In the genomic region with DNA sequence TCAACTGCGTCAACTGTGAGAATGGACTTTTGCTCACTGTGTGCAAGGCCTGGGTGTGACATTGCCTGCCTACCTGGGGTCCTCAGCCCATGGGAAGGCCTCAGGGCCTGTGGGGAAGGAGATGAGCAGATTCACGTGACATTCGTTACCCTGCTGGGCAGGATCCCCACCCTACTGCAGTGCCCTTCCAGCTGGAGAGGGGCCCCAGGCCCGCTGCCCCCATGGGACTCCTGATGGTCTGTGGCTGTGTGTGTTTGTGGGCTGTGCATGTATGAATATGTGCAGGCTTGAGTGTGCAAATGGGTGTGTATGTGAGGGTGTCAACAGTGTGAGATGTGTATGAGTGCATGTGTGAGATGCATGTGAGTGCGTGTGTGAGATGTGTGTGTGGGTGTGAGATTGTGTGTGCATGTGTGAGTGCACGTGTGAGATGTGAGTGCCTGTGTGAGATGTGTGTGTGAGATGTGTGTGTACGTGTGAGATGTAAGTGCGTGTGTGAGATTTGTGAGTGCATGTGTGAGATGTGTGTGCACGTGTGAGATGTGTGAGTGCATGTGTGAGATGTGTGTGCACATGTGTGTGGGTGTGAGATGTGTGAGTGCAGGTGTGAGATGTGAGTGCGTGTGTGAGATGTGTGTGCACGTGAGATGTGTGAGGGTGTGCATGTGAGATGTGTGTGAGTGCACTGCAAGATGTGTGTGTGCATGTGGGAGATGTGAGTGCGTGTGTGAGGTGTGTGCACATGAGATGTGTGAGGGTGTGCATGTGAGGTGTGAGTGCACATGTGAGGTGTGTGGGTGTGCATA, we compare ENCODE assay signal across 32 cellular contexts. TPM values are rescaled to one million over a fixed set of nuclear protein-coding genes. Genes with fewer than 3 reads are reported as not detected.
DNase-seq lines count a peak whose midpoint lies in the region; ATAC-seq, FAIRE-seq and TF ChIP-seq lines count a peak whose summit lies in the region.
"Had no signal": no experiment of that assay in that cellular context is flagged by ENCODE, and none has a peak within 500 bp of the region (broad histone marks: within the 10 kb centered on the region; RNA-seq: fewer than 3 reads in every experiment).

No MANE protein-coding gene starts in this region.

- ATAC-seq in left cardiac atrium (no peak), Right ventricle myocardium inferior (no peak), GM12878 (no peak), T-helper 17 cell (no peak), gastroesophageal sphincter (no peak)
- ATAC-seq: activated CD4-positive, CD25-positive, alpha-beta regulatory T cell treated with anti-CD3 and anti-CD28 coated beads, Interleukin-2, amount 50 U/mL, for 24 hours; activated naive CD8-positive, alpha-beta T cell treated with anti-CD3 and anti-CD28 coated beads, Interleukin-2, amount 50 U/mL, for 24 hours; naive thymus-derived CD8-positive, alpha-beta T cell; PC-3 had no signal

- H3K4me1 ChIP-seq in GM12878 (ENCODE audit: control insufficient read depth, insufficient read depth, low read length), result no peaks in the 10 kb centered on the region
- H3K4me1 ChIP-seq in gastroesophageal sphincter, result peaks cover 8 to 53% (median 37%) of the 10 kb centered on the region in 3 donors

- TF ChIP-seq EP300 in GM12878 (IDR thresholded peaks at IDR 0.05; ENCODE audit: borderline replicate concordance in 1 of 2, control insufficient read depth in 1 of 2, low read depth in 2 of 2, low read length in 2 of 2) (no peak), gastroesophageal sphincter (IDR thresholded peaks at IDR 0.05) (no peak)

- DNase-seq in left cardiac atrium, result peak; percentile 10
- DNase-seq in Right ventricle myocardium inferior (ENCODE audit: missing footprints), result no peak
- DNase-seq in GM12878 (ENCODE audit: low read depth, low spot score), result no peak
- DNase-seq in mesenteric fat pad (ENCODE audit: low spot score), result peak; percentile 62
- no peak for DNase-seq in T-helper 17 cell
- DNase-seq in stimulated activated CD4-positive, alpha-beta T cell treated with anti-CD3 and anti-CD28 coated beads, Interleukin-15, amount 100 ng/mL, for 24 hours, result no peak
- DNase-seq: activated naive CD8-positive, alpha-beta T cell treated with anti-CD3 and anti-CD28 coated beads, Interleukin-2, amount 50 U/mL, for 24 hours; activated T-cell treated with anti-CD3 and anti-CD28 coated beads for 4 hours; C1 segment of cervical spinal cord; caudate nucleus; DMS153; endodermal cell; left ventricle myocardium inferior; naive thymus-derived CD8-positive, alpha-beta T cell; NCI-H1417 treated with DMSO at 0.1 percent for 48 hours; NCI-H2081; NCI-H2227 treated with DMSO at 0.1 percent for 48 hours; NCI-H526; PC-3; SK-N-SH; stimulated activated naive CD4-positive, alpha-beta T cell treated with Interleukin-2 at 50 U/mL for 16 hours had no signal

- peaks cover 10% of the 10 kb centered on the region for H3K27me3 Mint-ChIP-seq in T-helper 17 cell
- H3K27me3 Mint-ChIP-seq: activated naive CD8-positive, alpha-beta T cell treated with anti-CD3 and anti-CD28 coated beads, Interleukin-2, amount 50 U/mL, for 24 hours had no signal

- no TSS peak for BruUV-seq in GM12878 (replicated peaks; lab: Mats Ljungman, UMichigan)

- no peaks in the 10 kb centered on the region for H3K79me2 ChIP-seq in GM12878 (ENCODE audit: control insufficient read depth, insufficient read depth, low read length)

- FAIRE-seq in GM12878 (lab: Jason Lieb, UNC), result no peak
- FAIRE-seq: astrocyte, H54, islet of Langerhans, TTC549 had no signal

- peaks cover 3% of the 10 kb centered on the region for H3K4me1 Mint-ChIP-seq in T-helper 17 cell
- H3K4me1 Mint-ChIP-seq: activated naive CD8-positive, alpha-beta T cell treated with anti-CD3 and anti-CD28 coated beads, Interleukin-2, amount 50 U/mL, for 24 hours had no signal

- H3K4me2 ChIP-seq in GM12878 (ENCODE audit: control insufficient read depth, insufficient read depth), result no peak overlapping the region
- H3K4me2 ChIP-seq: KMS-11, SK-N-SH had no signal

- H3K4me3 ChIP-seq in GM12878, result no peak overlapping the region
- H3K4me3 ChIP-seq in gastroesophageal sphincter, result no peak overlapping the region
- H3K4me3 ChIP-seq: left ventricle myocardium inferior, skin epidermis, vagina had no signal

- intact Hi-C loops in left cardiac atrium (cut with DNase I), result loop anchor here in 1 of 2 donors (5.0 kb wide), 1 partner anchor 110 kb away; no protein-coding TSS in a partner anchor
- intact Hi-C loops in Right ventricle myocardium inferior (cut with DNase I), result loop anchor here (10.0 kb wide), 1 partner anchor 228 kb away; no protein-coding TSS in a partner anchor
- intact Hi-C loops in GM12878 (cut with micrococcal nuclease; ENCODE audit: unreplicated experiment), result no loop called here

- H3K9me3 ChIP-seq in GM12878 (replicated peaks; ENCODE audit: control insufficient read depth, insufficient read depth, low read length) (no peaks in the 10 kb centered on the region; the same call in 2 of the 3 replicates), T-helper 17 cell (ENCODE audit: control insufficient read depth, low read length, poor library complexity, severe bottlenecking) (peaks cover under 1% of the 10 kb centered on the region), gastroesophageal sphincter (no peaks in the 10 kb centered on the region)
- H3K9me3 ChIP-seq: left ventricle myocardium inferior, SK-N-SH, vagina had no signal

- TF ChIP-seq CTCF in GM12878 (IDR thresholded peaks at IDR 0.05 in 2 of 3, conservative IDR thresholded peaks at IDR 0.05 in 1 of 3; ENCODE audit: control insufficient read depth in 2 of 3, extremely low read depth in 1 of 3, insufficient read depth in 1 of 3, low read depth in 3 of 3, low read length in 3 of 3) (no peak), gastroesophageal sphincter (IDR thresholded peaks at IDR 0.05) (no peak)

- H3K27ac ChIP-seq in GM12878 (ENCODE audit: control insufficient read depth, insufficient read depth), result no peak overlapping the region
- no peak overlapping the region for H3K27ac ChIP-seq in gastroesophageal sphincter
- H3K27ac ChIP-seq: KMS-11, left ventricle myocardium inferior, skin epidermis, vagina had no signal

- CTCF ChIA-PET in GM12878 (lab: Yijun Ruan, JAX), result interaction anchor here (1.6 to 5.1 kb wide), 2 partner anchors 11 to 113 kb away, joined by 7 to 100 read pairs; no protein-coding TSS in a partner anchor

- in situ Hi-C loops in GM12878 (cut with MboI), result loop anchor here (5.0 kb wide), 1 partner anchor 90 kb away; no protein-coding TSS in a partner anchor

- no peak overlapping the region for H3K27ac Mint-ChIP-seq in T-helper 17 cell
- H3K27ac Mint-ChIP-seq: activated CD4-positive, alpha-beta memory T cell treated with anti-CD3 and anti-CD28 coated beads, Interleukin-2, amount 10 ng/mL, durations not matched to agents 7 days and 5 days; activated naive CD8-positive, alpha-beta T cell treated with anti-CD3 and anti-CD28 coated beads, Interleukin-2, amount 50 U/mL, for 24 hours; dendritic cell treated with granulocyte-macrophage colony-stimulating factor and Interleukin-4, amounts not matched to agents 40 ng/mL and 50 ng/mL, for 4 days; endodermal cell; naive thymus-derived CD8-positive, alpha-beta T cell had no signal

- TF ChIP-seq POLR2A in GM12878 (IDR thresholded peaks at IDR 0.05; ENCODE audit: low read depth, low read length) (no peak), gastroesophageal sphincter (IDR thresholded peaks at IDR 0.05) (no peak)

- H3K27me3 ChIP-seq in GM12878 (replicated peaks in 1 of 2; ENCODE audit: control insufficient read depth in 2 of 2, insufficient read depth in 2 of 2, low read length in 1 of 2), result no peaks in the 10 kb centered on the region; a peak in 1 of 4 replicates
- no peaks in the 10 kb centered on the region for H3K27me3 ChIP-seq in gastroesophageal sphincter
- H3K27me3 ChIP-seq: vagina had no signal

- no peaks in the 10 kb centered on the region for H4K20me1 ChIP-seq in GM12878 (ENCODE audit: control insufficient read depth, insufficient read depth)

- no peak overlapping the region for H3K4me3 Mint-ChIP-seq in T-helper 17 cell
- H3K4me3 Mint-ChIP-seq: activated CD4-positive, alpha-beta memory T cell treated with anti-CD3 and anti-CD28 coated beads, Interleukin-2, amount 10 ng/mL, durations not matched to agents 7 days and 5 days; activated naive CD8-positive, alpha-beta T cell treated with anti-CD3 and anti-CD28 coated beads, Interleukin-2, amount 50 U/mL, for 24 hours; dendritic cell treated with granulocyte-macrophage colony-stimulating factor and Interleukin-4, amounts not matched to agents 40 ng/mL and 50 ng/mL, for 4 days; endodermal cell; naive thymus-derived CD8-positive, alpha-beta T cell had no signal

- SMC1A ChIA-PET in GM12878 (lab: Charles Lee; ENCODE audit: uncharacterized antibody, unreplicated experiment), result no interaction called here

- 59% methylated on average over 12 of the region's 12 CpGs for WGBS in GM12878 (ENCODE audit: insufficient coverage, insufficient replicate concordance, low lambda C conversion rate, missing lambda C conversion rate)
- 83 to 88% methylated on average over 11 to 12 of the region's 12 CpGs for WGBS in gastroesophageal sphincter (ENCODE audit: low coverage in 1 of 2), 2 donors

- H3K36me3 ChIP-seq in GM12878 (ENCODE audit: control insufficient read depth in 2 of 2, insufficient read depth in 2 of 2, low read length in 1 of 2) (no peaks in the 10 kb centered on the region), gastroesophageal sphincter (no peaks in the 10 kb centered on the region)
- H3K36me3 ChIP-seq: left ventricle myocardium inferior, vagina had no signal

- no peak overlapping the region for H3K9ac ChIP-seq in GM12878 (ENCODE audit: control insufficient read depth, insufficient read depth, low read length)
- H3K9ac ChIP-seq: KMS-11, SK-N-SH had no signal

- POLR2A ChIA-PET in GM12878 (lab: Charles Lee), result no interaction called here

- no peak overlapping the region for H2AFZ ChIP-seq in GM12878 (ENCODE audit: control insufficient read depth, low read depth, low read length)

- RAD21 ChIA-PET in GM12878 (lab: Charles Lee; ENCODE audit: unreplicated experiment), result no interaction called here

- TF ChIP-seq RAD21 in GM12878 (IDR thresholded peaks at IDR 0.05; ENCODE audit: insufficient read depth, low read depth, low read length), result no peak

- no peaks in the 10 kb centered on the region for H3K36me3 Mint-ChIP-seq in T-helper 17 cell (ENCODE audit: low read depth)
- H3K36me3 Mint-ChIP-seq: naive thymus-derived CD8-positive, alpha-beta T cell had no signal

RNA-seq across cellular contexts. Expression of gene PPIF, which starts 29.7 kb away (rescaled TPM):
- 100 to 1,000 TPM; 110 to 155 TPM for total RNA-seq in left cardiac atrium
- total RNA-seq in Right ventricle myocardium inferior, result 151 TPM
- 73.4 and 105 TPM in 2 replicates for total RNA-seq in GM12878 (2013; cell fraction: nucleolus; rRNA removed)
- 52.1 and 52.4 TPM in 2 replicates for total RNA-seq in GM12878 (2014; rRNA removed)
- total RNA-seq in GM12878 (2014; rRNA removed; fragmentation: Illumina TruSeq; extraction: Trizol), result 69.0 and 78.3 TPM in 2 replicates
- total RNA-seq in GM12878 (2021), result 162 and 180 TPM in 2 replicates
- polyA plus RNA-seq in GM12878 (2011; ENCODE audit: low read depth), result 78.0 TPM
- 111 and 145 TPM in 2 replicates for polyA plus RNA-seq in GM12878 (2011; rRNA removed)
- 220 and 257 TPM in 2 replicates for polyA plus RNA-seq in GM12878 (2011; cell fraction: cytosol; rRNA removed)
- 250 and 304 TPM in 2 replicates for polyA plus RNA-seq in GM12878 (2011; cell fraction: nucleus; rRNA removed)
- polyA plus RNA-seq in GM12878 (2012), result 81.9 and 104 TPM in 2 replicates
- 106 and 164 TPM in 2 replicates for polyA plus RNA-seq in GM12878 (2014; fragmentation: Illumina TruSeq; extraction: Trizol)
- 10 to 100 TPM; 28.8 to 71.9 TPM for polyA plus RNA-seq in GM12878 (2014; fragmentation: Nextera tagmentation; extraction: Ambion mirVana)
- polyA plus RNA-seq in GM12878 (2014; rRNA removed), result 127 and 129 TPM in 2 replicates
- polyA plus RNA-seq in GM12878 (2016; fragmentation: Nextera tagmentation; extraction: Ambion mirVana), result 100 to 1,000 TPM; 129 to 140 TPM
- polyA minus RNA-seq in GM12878 (2011; rRNA and poly(A)+ RNA removed), result 132 and 134 TPM in 2 replicates
- polyA minus RNA-seq in GM12878 (2011; cell fraction: cytosol; rRNA and poly(A)+ RNA removed), result 44.8 and 52.4 TPM in 2 replicates
- 114 and 180 TPM in 2 replicates for polyA minus RNA-seq in GM12878 (2011; cell fraction: nucleus; rRNA and poly(A)+ RNA removed)
- total RNA-seq in mesenteric fat pad, result 181 TPM
- total RNA-seq in T-helper 17 cell, result 10 to 100 TPM; 59.4 to 82.3 TPM
- total RNA-seq in gastroesophageal sphincter, result 10 to 100 TPM; 16.5 to 38.0 (median 22.8) TPM

Comparison
In these comparisons a context has a peak if more than half of its experiments do, and no peak if none do; other contexts are left out.
1. DNase-seq: peak in left cardiac atrium (single experiment) and mesenteric fat pad (single experiment); none in Right ventricle myocardium inferior (single experiment), GM12878 (single experiment), T-helper 17 cell (0 of 3) and stimulated activated CD4-positive, alpha-beta T cell treated with anti-CD3 and anti-CD28 coated beads, Interleukin-15, amount 100 ng/mL, for 24 hours (single experiment).